ENCODE assay signal across 9 cellular contexts in the genomic region with DNA sequence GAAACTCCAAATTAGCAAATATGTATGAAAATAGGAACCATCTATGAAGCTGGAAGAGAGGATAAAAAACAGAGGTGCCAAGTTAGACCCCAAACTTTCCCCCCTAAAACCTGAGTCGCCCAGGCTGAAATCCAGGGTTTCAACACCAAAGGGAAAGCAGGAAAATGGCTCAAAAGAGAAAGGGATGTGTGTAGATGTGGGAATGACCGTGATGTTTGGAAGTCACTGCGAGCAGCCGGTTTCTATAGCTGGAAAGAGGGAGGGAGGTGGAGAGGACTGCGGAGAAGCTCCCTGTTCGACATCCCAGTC. TPM values are rescaled to one million over a fixed set of nuclear protein-coding genes. Genes with fewer than 3 reads are reported as not detected.
DNase-seq lines count a peak whose midpoint lies in the region; ATAC-seq and TF ChIP-seq lines count a peak whose summit lies in the region.
"Had no signal": no experiment of that assay in that cellular context is flagged by ENCODE, and none has a peak within 500 bp of the region (broad histone marks: within the 10 kb centered on the region; RNA-seq: fewer than 3 reads in every experiment).

No MANE protein-coding gene starts in this region.

- H3K9ac ChIP-seq in HUES6 (ENCODE audit: low read length) = peak overlapping the region; percentile 36

- 5 to 8% methylated on average over 6 of the region's 6 CpGs for WGBS in ectodermal cell, 2 experiments
- WGBS in adrenal gland, 4 donors = 2 to 9% (median 5%) methylated on average over 6 of the region's 6 CpGs

- H3K4me3 Mint-ChIP-seq in nephron = peak overlapping the region; percentile 90 to 95 (median 94)

- peaks cover under 1% of the 10 kb centered on the region for H3K27me3 Mint-ChIP-seq in nephron (ENCODE audit: low read depth)

- H3K27ac ChIP-seq in AG04450 (ENCODE audit: low read depth, low read length) (no peak overlapping the region), HUES6 (ENCODE audit: low read depth, low read length) (no peak overlapping the region), ectodermal cell (ENCODE audit: insufficient read depth, low read depth, low read length, poor library complexity, severe bottlenecking) (no peak overlapping the region), adrenal gland (no peak overlapping the region)

- peaks cover 29% of the 10 kb centered on the region for H3K4me1 Mint-ChIP-seq in nephron

- TF ChIP-seq CTCF in AG04450 (IDR thresholded peaks at IDR 0.05; ENCODE audit: low read depth, low read length) (no peak), nephron (IDR thresholded peaks at IDR 0.05; ENCODE audit: unreplicated experiment in 3 of 3) (no peak), adrenal gland (IDR thresholded peaks at IDR 0.05) (no peak)

- ATAC-seq in HG03521 (IDR thresholded peaks at IDR 0.05; ENCODE audit: unreplicated experiment) = no peak

- peaks cover 8% of the 10 kb centered on the region for H3K27me3 ChIP-seq in AG04450 (ENCODE audit: control insufficient read depth, insufficient read depth, low read length)
- peaks cover 72% of the 10 kb centered on the region for H3K27me3 ChIP-seq in HUES6 (ENCODE audit: control insufficient read depth, insufficient read depth, low read length)
- H3K27me3 ChIP-seq in ectodermal cell (ENCODE audit: control insufficient read depth, insufficient read depth, low read length, poor library complexity, severe bottlenecking) = peaks cover 46% of the 10 kb centered on the region
- no peaks in the 10 kb centered on the region for H3K27me3 ChIP-seq in adrenal gland

- POLR2A ChIA-PET in AG04450 (lab: Yijun Ruan, JAX) = interaction anchor here (0.8 to 1.0 kb wide), 3 partner anchors 8 to 241 kb away, joined by 3 to 4 read pairs (median 3); partner anchors contain the start of gene HSD17B8

- no peaks in the 10 kb centered on the region for H3K9me3 Mint-ChIP-seq in nephron

- peaks cover 15% of the 10 kb centered on the region for H3K36me3 ChIP-seq in HUES6 (ENCODE audit: control insufficient read depth, insufficient read depth, low read length)
- peaks cover 23% of the 10 kb centered on the region for H3K36me3 ChIP-seq in ectodermal cell (ENCODE audit: control insufficient read depth, insufficient read depth, low read length)
- H3K36me3 ChIP-seq in adrenal gland (replicated peaks in 1 of 2) = peaks cover 0 to 15% of the 10 kb centered on the region in 2 donors

- TF ChIP-seq POLR2A in adrenal gland (IDR thresholded peaks at IDR 0.05) = no peak

- DNase-seq in AG04450 (ENCODE audit: low read depth, low spot score) (no peak), adrenal gland (no peak)
- DNase-seq in stimulated activated CD4-positive, alpha-beta T cell treated with anti-CD3 and anti-CD28 coated beads, Interleukin-4, amount 100 ng/mL, for 4 hours = no peak
- DNase-seq in central memory CD4-positive, alpha-beta T cell = no peak
- DNase-seq: amniotic stem cell had no signal

- peak overlapping the region; percentile 64 for H3K4me3 ChIP-seq in AG04450 (ENCODE audit: low read depth, low read length)
- peak overlapping the region; percentile 89 for H3K4me3 ChIP-seq in HUES6 (ENCODE audit: low read depth, low read length)
- H3K4me3 ChIP-seq in ectodermal cell (ENCODE audit: insufficient read depth, low read depth, low read length) = peak overlapping the region; percentile 41
- H3K4me3 ChIP-seq in adrenal gland = peak overlapping the region in 1 of 4 donors; percentile 44

- peaks cover 21% of the 10 kb centered on the region for H3K36me3 Mint-ChIP-seq in nephron (ENCODE audit: low read depth)

- H3K27ac Mint-ChIP-seq in nephron = peak overlapping the region; percentile 62 to 83 (median 63)

- peaks cover 51% of the 10 kb centered on the region for H3K4me1 ChIP-seq in HUES6 (ENCODE audit: control insufficient read depth, insufficient read depth, low read length)
- H3K4me1 ChIP-seq in ectodermal cell (ENCODE audit: control insufficient read depth, insufficient read depth, low read length) = peaks cover 30% of the 10 kb centered on the region
- H3K4me1 ChIP-seq in adrenal gland (replicated peaks in 1 of 2) = peaks cover 3 to 16% of the 10 kb centered on the region in 2 donors

- intact Hi-C loops in adrenal gland (cut with DNase I) = loop anchor here in 1 of 2 donors (5.0 kb wide), 1 partner anchor 34 kb away; no protein-coding TSS in a partner anchor

- CTCF ChIA-PET in AG04450 (lab: Charles Lee) = interaction anchor here (0.7 to 1.1 kb wide), 2 partner anchors 36 to 1018 kb away, joined by 3 read pairs; no protein-coding TSS in a partner anchor

- H3K9me3 ChIP-seq in AG04450 (ENCODE audit: control insufficient read depth, insufficient read depth, low read length) (no peaks in the 10 kb centered on the region; the same call in 1 of the 2 replicates), HUES6 (ENCODE audit: control insufficient read depth, insufficient read depth, low read depth, low read length) (no peaks in the 10 kb centered on the region), ectodermal cell (ENCODE audit: control insufficient read depth, low read length) (no peaks in the 10 kb centered on the region), adrenal gland (replicated peaks in 1 of 3) (no peaks in the 10 kb centered on the region)

RNA-seq across cellular contexts. Expression of gene RING1, which starts 4.5 kb away (rescaled TPM):
- 23.8 and 26.8 TPM in 2 replicates for polyA plus RNA-seq in AG04450 (2011; rRNA removed)
- polyA minus RNA-seq in AG04450 (2011; rRNA and poly(A)+ RNA removed) = 20.3 and 29.5 TPM in 2 replicates
- polyA plus RNA-seq in ectodermal cell (2013, experiment 1 of 4) = 61.0 TPM
- 72.1 TPM for polyA plus RNA-seq in ectodermal cell (2013, experiment 2 of 4)
- 62.1 TPM for polyA plus RNA-seq in ectodermal cell (2013, experiment 3 of 4)
- polyA plus RNA-seq in ectodermal cell (2013, experiment 4 of 4) = 67.9 TPM
- total RNA-seq in adrenal gland = 10 to 100 TPM in 7 of 8 donors, 1 to 10 TPM in 1; 8.5 to 52.2 (median 31.3) TPM
- 100 to 1,000 TPM in 1 of 3 donors, 10 to 100 TPM in 2; 29.9 to 107 (median 84.5) TPM for polyA plus RNA-seq in adrenal gland

RNA-seq across cellular contexts. Expression of gene HSD17B8, which starts 8.4 kb away (rescaled TPM):
- 4.9 and 5.7 TPM in 2 replicates for polyA plus RNA-seq in AG04450 (2011; rRNA removed)
- 3.2 and 3.8 TPM in 2 replicates for polyA minus RNA-seq in AG04450 (2011; rRNA and poly(A)+ RNA removed)
- polyA plus RNA-seq in ectodermal cell (2013, experiment 1 of 4) = 4.6 TPM
- polyA plus RNA-seq in ectodermal cell (2013, experiment 2 of 4) = 4.7 TPM
- polyA plus RNA-seq in ectodermal cell (2013, experiment 3 of 4) = 9.1 TPM
- polyA plus RNA-seq in ectodermal cell (2013, experiment 4 of 4) = 8.1 TPM
- total RNA-seq in adrenal gland = 10 to 100 TPM; 13.4 to 96.3 (median 43.7) TPM
- polyA plus RNA-seq in adrenal gland = 10 to 100 TPM; 18.9 to 24.7 (median 22.8) TPM

RNA-seq across cellular contexts. Expression of gene SLC39A7, which starts 12.1 kb away (rescaled TPM):
- polyA plus RNA-seq in AG04450 (2011; rRNA removed) = 129 and 150 TPM in 2 replicates
- 87.7 and 101 TPM in 2 replicates for polyA minus RNA-seq in AG04450 (2011; rRNA and poly(A)+ RNA removed)
- polyA plus RNA-seq in ectodermal cell (2013, experiment 1 of 4) = 113 TPM
- 109 TPM for polyA plus RNA-seq in ectodermal cell (2013, experiment 2 of 4)
- 78.4 TPM for polyA plus RNA-seq in ectodermal cell (2013, experiment 3 of 4)
- polyA plus RNA-seq in ectodermal cell (2013, experiment 4 of 4) = 90.4 TPM
- total RNA-seq in adrenal gland = 100 to 1,000 TPM in 6 of 8 donors, 10 to 100 TPM in 2; 91.6 to 239 (median 124) TPM
- 100 to 1,000 TPM in 1 of 3 donors, 10 to 100 TPM in 2; 44.4 to 200 (median 53.3) TPM for polyA plus RNA-seq in adrenal gland

RNA-seq across cellular contexts. Expression of gene RXRB, which starts 12.3 kb away (rescaled TPM):
- polyA plus RNA-seq in AG04450 (2011; rRNA removed) = 38.5 and 44.1 TPM in 2 replicates
- 42.7 and 51.4 TPM in 2 replicates for polyA minus RNA-seq in AG04450 (2011; rRNA and poly(A)+ RNA removed)
- polyA plus RNA-seq in ectodermal cell (2013, experiment 1 of 4) = 38.5 TPM
- polyA plus RNA-seq in ectodermal cell (2013, experiment 2 of 4) = 34.7 TPM
- 33.5 TPM for polyA plus RNA-seq in ectodermal cell (2013, experiment 3 of 4)
- polyA plus RNA-seq in ectodermal cell (2013, experiment 4 of 4) = 37.0 TPM
- total RNA-seq in adrenal gland = 10 to 100 TPM; 15.8 to 63.8 (median 33.2) TPM
- polyA plus RNA-seq in adrenal gland = 10 to 100 TPM; 24.0 to 75.9 (median 64.2) TPM

RNA-seq across cellular contexts. Expression of gene COL11A2, which starts 20.5 kb away (rescaled TPM):
- 0.26 and 0.37 TPM in 2 replicates for polyA plus RNA-seq in AG04450 (2011; rRNA removed)
- polyA minus RNA-seq in AG04450 (2011; rRNA and poly(A)+ RNA removed) = 0.04 and 0.18 TPM in 2 replicates
- 6.1 TPM for polyA plus RNA-seq in ectodermal cell (2013, experiment 1 of 4)
- polyA plus RNA-seq in ectodermal cell (2013, experiment 2 of 4) = 7.4 TPM
- polyA plus RNA-seq in ectodermal cell (2013, experiment 3 of 4) = 5.2 TPM
- 8.3 TPM for polyA plus RNA-seq in ectodermal cell (2013, experiment 4 of 4)
- 1 to 10 TPM in 1 of 8 donors, under 1 TPM in 7; 0.11 to 1.9 (median 0.39) TPM for total RNA-seq in adrenal gland
- polyA plus RNA-seq in adrenal gland = 1 to 10 TPM in 2 of 3 donors, under 1 TPM in 1; 0.05 to 7.2 (median 1.7) TPM
